In the genomic region with DNA sequence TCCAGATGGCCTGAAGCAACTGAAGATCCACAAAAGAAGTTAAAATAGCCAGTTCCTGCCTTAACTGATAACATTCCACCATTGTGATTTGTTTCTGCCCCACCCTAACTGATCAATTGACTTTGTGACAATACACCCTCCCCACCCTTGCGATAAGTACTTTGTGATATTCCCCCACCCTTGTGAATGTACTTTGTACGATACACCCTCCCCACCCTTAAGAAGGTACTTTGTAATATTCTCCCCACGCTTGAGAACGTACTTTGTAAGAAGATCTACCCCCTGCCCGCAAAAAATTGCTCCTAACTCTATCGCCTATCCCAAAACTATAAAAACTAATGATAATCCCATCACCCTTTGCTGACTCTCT, we compare ENCODE assay signal across 7 cellular contexts. TPM values are rescaled to one million over a fixed set of nuclear protein-coding genes. Genes with fewer than 3 reads are reported as not detected.
"Had no signal": no experiment of that assay in that cellular context is flagged by ENCODE, and none has a peak within 500 bp of the region (broad histone marks: within the 10 kb centered on the region; RNA-seq: fewer than 3 reads in every experiment).

No MANE protein-coding gene starts in this region.

RNA-seq across cellular contexts. Expression of a gene that starts 13.9 kb away (rescaled TPM):
- total RNA-seq: cardiac septum, dermis blood vessel endothelial cell, foreskin keratinocyte, glomerular endothelial cell, osteocyte, progenitor cell of endocrine pancreas had no signal
- polyA plus RNA-seq: foreskin keratinocyte had no signal

RNA-seq across cellular contexts. Expression of a gene that starts 18.6 kb away (rescaled TPM):
- total RNA-seq: dermis blood vessel endothelial cell had no signal

RNA-seq across cellular contexts. Expression of a gene that starts 21.0 kb away (rescaled TPM):
- polyA plus RNA-seq: aorta had no signal
